ENCODE assay signal across 9 cellular contexts in genomic region chr14:44960646-44961045, GRCh38. TPM values are rescaled to one million over a fixed set of nuclear protein-coding genes. Genes with fewer than 3 reads are reported as not detected.
DNase-seq lines count a peak whose midpoint lies in the region; ATAC-seq and TF ChIP-seq lines count a peak whose summit lies in the region.
"Had no signal": no experiment of that assay in that cellular context is flagged by ENCODE, and none has a peak within 500 bp of the region (broad histone marks: within the 10 kb centered on the region; RNA-seq: fewer than 3 reads in every experiment).

No MANE protein-coding gene starts in this region.

- DNase-seq in GM06990 (ENCODE audit: extremely low read depth, insufficient read length) (no peak), Panc1 (ENCODE audit: low read depth, low spot score) (no peak), fibroblast of the aortic adventitia (ENCODE audit: low read depth) (peak; percentile 23), psoas muscle (no peak), ureter (ENCODE audit: low spot score) (no peak), CD14-positive monocyte (ENCODE audit: low spot score) (no peak), NCI-H2107 treated with DMSO at 0.1 percent for 48 hours (lab: John Stamatoyannopoulos, UW; ENCODE audit: unreplicated experiment) (no peak)

- H3K27ac ChIP-seq in Panc1 (ENCODE audit: low read length): peak overlapping the region; percentile 92
- H3K27ac ChIP-seq in psoas muscle: peak overlapping the region; percentile 90

- H3K27ac Mint-ChIP-seq in CD14-positive monocyte: peak overlapping the region in 2 of 7 donors; percentile 66 to 74

- intact Hi-C loops in Panc1 (cut with micrococcal nuclease; ENCODE audit: unreplicated experiment) (loop anchor here (10.0 kb wide), 1 partner anchor 174 kb away; the partner anchor contains the start of genes FANCM and FKBP3), psoas muscle (cut with DNase I) (loop anchor here (5.0 to 10.0 kb wide), 3 partner anchors 63 to 124 kb away; partner anchors contain the start of gene PRPF39 (in 2 of the 2)), CD14-positive monocyte (cut with micrococcal nuclease) (loop anchor here (5.0 to 10.0 kb wide), 5 partner anchors 63 to 292 kb away; partner anchors contain the start of genes PRPF39 (in 2 of the 2), FANCM (in 1 of the 2) and MIS18BP1 (in 1 of the 2))

- H3K9me3 Mint-ChIP-seq in CD14-positive monocyte: peaks cover 0 to 16% (median 6%) of the 10 kb centered on the region in 7 donors

- TF ChIP-seq CTCF in GM06990 (IDR thresholded peaks at IDR 0.05; ENCODE audit: insufficient read depth, low read length, poor library complexity, severe bottlenecking) (no peak), Panc1 (IDR thresholded peaks at IDR 0.05) (no peak), fibroblast of the aortic adventitia (IDR thresholded peaks at IDR 0.05; ENCODE audit: insufficient read depth, low read length) (no peak), psoas muscle (IDR thresholded peaks at IDR 0.05) (no peak), CD14-positive monocyte (IDR thresholded peaks at IDR 0.05) (no peak)

- CTCF ChIA-PET in Panc1 (lab: Charles Lee): no interaction called here

- ATAC-seq in Panc1 (no peak), psoas muscle (no peak), GM18498 (IDR thresholded peaks at IDR 0.05; ENCODE audit: unreplicated experiment) (no peak)

- POLR2A ChIA-PET in Panc1 (lab: Charles Lee): no interaction called here

- in situ Hi-C loops in Panc1 (cut with HindIII; ENCODE audit: low pct_unique_long_range_greater_than_20kb, low sequenced_read_pairs): no loop called here

- H3K4me1 Mint-ChIP-seq in CD14-positive monocyte: peaks cover 44% of the 10 kb centered on the region

- H3K4me3 Mint-ChIP-seq in CD14-positive monocyte: no peak overlapping the region
- H3K4me3 Mint-ChIP-seq: central memory CD8-positive, alpha-beta T cell had no signal

- H3K4me3 ChIP-seq in GM06990 (replicated peaks; ENCODE audit: low read depth, low read length) (peak overlapping the region; percentile 75), Panc1 (ENCODE audit: low read depth in 2 of 2, low read length in 2 of 2) (peak overlapping the region; percentile 77 to 93), fibroblast of the aortic adventitia (ENCODE audit: low read depth, low read length) (peak overlapping the region; percentile 75), psoas muscle (peak overlapping the region; percentile 89)

- H3K36me3 Mint-ChIP-seq in CD14-positive monocyte: peaks cover 0 to 3% of the 10 kb centered on the region in 2 donors

- BruUV-seq in Panc1 (replicated peaks; lab: Mats Ljungman, UMichigan): no TSS peak

- H3K27me3 ChIP-seq in GM06990 (replicated peaks; ENCODE audit: control insufficient read depth, insufficient read depth, low read length) (no peaks in the 10 kb centered on the region), Panc1 (ENCODE audit: control insufficient read depth, insufficient read depth, low read length) (no peaks in the 10 kb centered on the region), psoas muscle (ENCODE audit: insufficient read depth in 3 of 3, low read length in 2 of 3) (no peaks in the 10 kb centered on the region)

- H3K27me3 Mint-ChIP-seq in CD14-positive monocyte (ENCODE audit: low read depth in 3 of 3): no peaks in the 10 kb centered on the region
- H3K27me3 Mint-ChIP-seq: central memory CD8-positive, alpha-beta T cell had no signal

- no peaks in the 10 kb centered on the region for H3K36me3 ChIP-seq in GM06990 (ENCODE audit: control insufficient read depth, insufficient read depth, low read length)
- H3K36me3 ChIP-seq in Panc1 (ENCODE audit: control insufficient read depth, insufficient read depth, low read length): peaks cover 7% of the 10 kb centered on the region
- H3K36me3 ChIP-seq in psoas muscle (ENCODE audit: insufficient read depth in 1 of 2, low read depth in 1 of 2): no peaks in the 10 kb centered on the region

- WGBS in psoas muscle, 3 donors: 0 to 3% (median 2%) methylated on average over 3 of the region's 3 CpGs

- H3K4me1 ChIP-seq in Panc1 (ENCODE audit: control insufficient read depth, insufficient read depth, low read length): peaks cover 9% of the 10 kb centered on the region; the same call in 1 of the 2 replicates
- H3K4me1 ChIP-seq in psoas muscle: peaks cover 54% of the 10 kb centered on the region

- H3K9me3 ChIP-seq in Panc1 (ENCODE audit: control insufficient read depth, insufficient read depth, low read depth, low read length) (no peaks in the 10 kb centered on the region), psoas muscle (no peaks in the 10 kb centered on the region)

RNA-seq across cellular contexts. Expression of gene KLHL28, which starts 1.1 kb away (rescaled TPM):
- total RNA-seq in Panc1 (2021; ENCODE audit: unreplicated experiment) (7.2 TPM), fibroblast of the aortic adventitia (ENCODE audit: low replicate concordance) (14.2 and 21.5 TPM in 2 replicates), psoas muscle (10 to 100 TPM; 10.4 to 15.5 (median 13.0) TPM), ureter (15.4 TPM)
- polyA plus RNA-seq in Panc1 (2012; ENCODE audit: insufficient read length): 3.0 TPM
- polyA plus RNA-seq in psoas muscle (10 to 100 TPM in 1 of 3 donors, 1 to 10 TPM in 2; 3.3 to 12.2 (median 4.5) TPM), CD14-positive monocyte (10 to 100 TPM; 16.4 to 16.8 TPM)

RNA-seq across cellular contexts. Expression of gene TOGARAM1, which starts 1.3 kb away (rescaled TPM):
- total RNA-seq in Panc1 (2021; ENCODE audit: unreplicated experiment) (11.6 TPM), fibroblast of the aortic adventitia (ENCODE audit: low replicate concordance) (20.0 and 34.0 TPM in 2 replicates), psoas muscle (10 to 100 TPM in 3 of 4 donors, 1 to 10 TPM in 1; 9.1 to 16.0 (median 11.5) TPM), ureter (33.5 TPM)
- polyA plus RNA-seq in Panc1 (2012; ENCODE audit: insufficient read length): 3.6 TPM
- polyA plus RNA-seq in psoas muscle (1 to 10 TPM; 5.1 to 8.7 (median 5.9) TPM), CD14-positive monocyte (1 to 10 TPM; 2.6 to 3.4 TPM)
